ENCODE assay signal across 1 cellular context in the genomic region with DNA sequence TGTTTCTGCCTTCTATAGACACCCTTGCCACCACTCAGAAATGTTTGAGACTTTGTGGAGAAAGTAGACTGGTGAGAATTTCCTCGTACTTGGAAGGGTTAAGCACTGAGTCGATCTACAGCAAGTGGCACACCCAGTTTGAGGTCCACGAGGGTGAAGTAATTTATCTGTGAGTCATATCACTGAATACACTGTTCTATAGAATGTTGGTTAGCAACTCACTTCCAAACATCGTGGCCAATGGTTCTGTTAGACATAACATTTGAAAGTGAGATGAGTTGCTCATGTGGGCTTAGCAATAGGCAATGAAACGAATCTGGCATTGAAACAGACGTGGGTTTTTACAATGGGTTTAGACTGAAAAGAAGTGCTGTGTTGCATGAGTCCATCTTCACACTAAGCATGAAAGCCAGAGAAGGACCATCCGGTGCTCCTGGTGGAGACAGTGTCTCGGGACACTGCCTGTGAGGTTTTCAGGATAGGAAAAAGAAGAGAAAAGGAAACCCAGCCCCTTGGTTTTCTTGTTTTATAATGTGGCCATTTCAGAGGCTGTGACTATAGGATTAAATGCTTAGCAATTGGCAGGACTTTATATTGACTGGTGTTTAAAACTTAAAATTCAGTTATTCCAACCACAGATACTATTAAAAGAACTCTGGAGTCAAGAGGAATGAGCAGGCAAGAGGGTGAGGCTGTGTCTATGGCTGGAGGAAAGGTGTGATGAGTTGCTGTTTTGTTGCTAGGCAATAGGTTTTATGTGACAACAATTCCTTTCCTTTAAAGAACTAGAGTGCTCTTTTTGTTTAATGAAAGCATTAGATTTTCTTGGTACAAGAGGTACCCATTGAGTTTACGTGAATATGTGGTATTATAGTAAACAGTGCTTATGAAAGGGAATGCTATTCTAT.
TF ChIP-seq lines count a peak whose summit lies in the region.

No MANE protein-coding gene starts in this region.

TF ChIP-seq in IMR-90, 13 proteins besides CTCF, POLR2A, EP300 and RAD21 (continued from another document):
- peak; percentile 82 for TF ChIP-seq FOS (IDR thresholded peaks at IDR 0.05; ENCODE audit: low read depth, low read length)
- no peak for TF ChIP-seq NFE2L2 (IDR thresholded peaks at IDR 0.05; ENCODE audit: low read depth, low read length)
- TF ChIP-seq RCOR1 (IDR thresholded peaks at IDR 0.05; ENCODE audit: insufficient replicate concordance, low read length) = peak; percentile 45
- peak; percentile 85 for TF ChIP-seq CHD1 (IDR thresholded peaks at IDR 0.05; ENCODE audit: low read depth, low read length)
- TF ChIP-seq SMC3 (IDR thresholded peaks at IDR 0.05; ENCODE audit: low read depth, low read length) = 0 out of 2 replicates have a peak, but pooled peaks have one; percentile 5
- TF ChIP-seq, protein P1, sequence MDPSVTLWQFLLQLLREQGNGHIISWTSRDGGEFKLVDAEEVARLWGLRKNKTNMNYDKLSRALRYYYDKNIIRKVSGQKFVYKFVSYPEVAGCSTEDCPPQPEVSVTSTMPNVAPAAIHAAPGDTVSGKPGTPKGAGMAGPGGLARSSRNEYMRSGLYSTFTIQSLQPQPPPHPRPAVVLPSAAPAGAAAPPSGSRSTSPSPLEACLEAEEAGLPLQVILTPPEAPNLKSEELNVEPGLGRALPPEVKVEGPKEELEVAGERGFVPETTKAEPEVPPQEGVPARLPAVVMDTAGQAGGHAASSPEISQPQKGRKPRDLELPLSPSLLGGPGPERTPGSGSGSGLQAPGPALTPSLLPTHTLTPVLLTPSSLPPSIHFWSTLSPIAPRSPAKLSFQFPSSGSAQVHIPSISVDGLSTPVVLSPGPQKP (IDR thresholded peaks at IDR 0.05; ENCODE audit: borderline replicate concordance, low read depth, low read length) = no peak
- peak; percentile 45 for TF ChIP-seq BHLHE40 (IDR thresholded peaks at IDR 0.05; ENCODE audit: low read depth, low read length)
- TF ChIP-seq, protein P2, sequence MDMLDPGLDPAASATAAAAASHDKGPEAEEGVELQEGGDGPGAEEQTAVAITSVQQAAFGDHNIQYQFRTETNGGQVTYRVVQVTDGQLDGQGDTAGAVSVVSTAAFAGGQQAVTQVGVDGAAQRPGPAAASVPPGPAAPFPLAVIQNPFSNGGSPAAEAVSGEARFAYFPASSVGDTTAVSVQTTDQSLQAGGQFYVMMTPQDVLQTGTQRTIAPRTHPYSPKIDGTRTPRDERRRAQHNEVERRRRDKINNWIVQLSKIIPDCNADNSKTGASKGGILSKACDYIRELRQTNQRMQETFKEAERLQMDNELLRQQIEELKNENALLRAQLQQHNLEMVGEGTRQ (IDR thresholded peaks at IDR 0.05; ENCODE audit: low read depth, low read length) = no peak
- no peak for TF ChIP-seq MAZ (IDR thresholded peaks at IDR 0.05; ENCODE audit: borderline replicate concordance, low read depth, low read length)
- peak; percentile 84 for TF ChIP-seq CEBPB (IDR thresholded peaks at IDR 0.05; ENCODE audit: low read depth, low read length)
- TF ChIP-seq MXI1 (IDR thresholded peaks at IDR 0.05; ENCODE audit: borderline replicate concordance, low read depth, low read length) = peak; percentile 60; the same call in 1 of the 2 replicates
